9 cellular contexts compared by ENCODE assay signal in the genomic region with DNA sequence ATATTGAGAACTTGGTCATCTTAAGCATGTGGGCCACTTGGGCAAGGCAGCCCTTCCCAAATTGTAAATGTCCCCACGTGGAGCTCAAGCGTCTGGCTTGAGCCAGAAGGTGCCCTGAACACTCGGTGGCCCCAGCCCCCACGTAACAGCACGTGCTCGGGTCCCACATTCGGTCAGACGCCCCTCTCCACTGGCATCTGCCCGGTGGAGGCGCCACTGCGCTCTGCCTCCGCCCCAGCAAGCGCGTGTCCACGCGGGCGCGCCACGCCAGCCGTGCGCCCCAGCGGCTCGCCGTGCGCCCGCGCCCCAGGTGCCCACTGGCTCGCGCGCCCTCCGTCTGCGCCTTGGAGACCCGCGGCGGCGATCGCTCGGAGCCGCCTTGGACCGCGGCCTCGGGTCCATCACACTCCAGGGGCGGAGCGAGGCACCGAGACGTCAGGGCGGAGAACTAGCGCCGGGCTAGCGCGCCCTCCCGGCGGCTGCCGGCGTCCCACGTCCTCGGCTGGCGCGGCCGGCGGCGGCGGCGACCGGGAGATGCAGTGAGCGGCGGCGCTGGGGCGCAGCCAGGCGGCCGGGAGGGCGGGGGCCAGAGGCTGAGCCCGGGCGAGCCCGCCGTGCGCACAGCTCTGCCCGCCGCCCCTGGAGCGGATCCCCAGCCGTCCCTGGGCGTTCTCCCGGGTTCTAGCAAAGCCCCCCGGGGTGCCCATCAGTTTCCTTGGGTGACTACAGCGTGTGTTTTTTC. TPM values are rescaled to one million over a fixed set of nuclear protein-coding genes. Genes with fewer than 3 reads are reported as not detected.
DNase-seq lines count a peak whose midpoint lies in the region; ATAC-seq and TF ChIP-seq lines count a peak whose summit lies in the region.
"Had no signal": no experiment of that assay in that cellular context is flagged by ENCODE, and none has a peak within 500 bp of the region (broad histone marks: within the 10 kb centered on the region; RNA-seq: fewer than 3 reads in every experiment).

A gene (plus strand): TSS at position 488 of the 742 bp plus-strand sequence. CDS start 291 bp downstream, outside the sequence.

- H3K27ac ChIP-seq in mesendoderm (ENCODE audit: low read depth, low read length) (no peak within 1 kb of the TSS), urinary bladder (ENCODE audit: low read depth) (no peak within 1 kb of the TSS)

- H4K8ac ChIP-seq in mesendoderm (ENCODE audit: low read depth, low read length) = peak within 1 kb of the TSS; percentile 91

- WGBS in mesendoderm (ENCODE audit: extremely low coverage, insufficient coverage, low lambda C conversion rate) = no CpG with 5 or more reads among the region's 85 CpGs
- WGBS in urinary bladder = under 1% methylated on average over 85 of the region's 85 CpGs

- peak within 1 kb of the TSS; percentile 71 for H3K9ac ChIP-seq in mesendoderm (ENCODE audit: low read length)

- H2BK5ac ChIP-seq in mesendoderm (ENCODE audit: low read length) = no peak within 1 kb of the TSS

- no peak within 1 kb of the TSS for H3K27ac Mint-ChIP-seq in activated T-cell treated with anti-CD3 and anti-CD28 coated beads, Interleukin-2, amount 50 U/mL, for 24 hours

- H3K79me1 ChIP-seq in mesendoderm (ENCODE audit: low read length) = no peaks in the 10 kb centered on the region

- H3K4ac ChIP-seq in mesendoderm (ENCODE audit: low read depth, low read length) = peak within 1 kb of the TSS; percentile 73

- H3K56ac ChIP-seq in mesendoderm (ENCODE audit: low read length) = peak within 1 kb of the TSS; percentile 91

- no peak within 1 kb of the TSS for H3K4me3 Mint-ChIP-seq in activated T-cell treated with anti-CD3 and anti-CD28 coated beads, Interleukin-2, amount 50 U/mL, for 24 hours

- H3K4me2 ChIP-seq in mesendoderm (ENCODE audit: low read length) = peak within 1 kb of the TSS; percentile 84

- DNase-seq in NCI-H2081 (lab: John Stamatoyannopoulos, UW) = peak; percentile 7 to 47
- DNase-seq in NCI-H2081 treated with DMSO at 0.1 percent for 48 hours (lab: John Stamatoyannopoulos, UW) = no peak
- peak; percentile 35 for DNase-seq in NCI-H748 treated with DMSO at 0.1 percent for 48 hours (lab: John Stamatoyannopoulos, UW)
- DNase-seq in epithelial cell of proximal tubule (ENCODE audit: low read depth) = no peak
- DNase-seq in mesendoderm = peak; percentile 81
- no peak for DNase-seq in activated T-cell treated with anti-CD3 and anti-CD28 coated beads, Interleukin-2, amount 50 U/mL, for 24 hours

- H3K36me3 ChIP-seq in mesendoderm (ENCODE audit: control insufficient read depth, insufficient read depth, low read length) (no peaks in the 10 kb centered on the region), urinary bladder (ENCODE audit: insufficient read depth) (no peaks in the 10 kb centered on the region)

- no peaks in the 10 kb centered on the region for H3K9me3 Mint-ChIP-seq in activated T-cell treated with anti-CD3 and anti-CD28 coated beads, Interleukin-2, amount 50 U/mL, for 24 hours

- H4K5ac ChIP-seq in mesendoderm (ENCODE audit: low read length) = no peak within 1 kb of the TSS

- ATAC-seq in HG03108 (IDR thresholded peaks at IDR 0.05; ENCODE audit: unreplicated experiment) = no peak

- peak within 1 kb of the TSS; percentile 80 for H3K4me3 ChIP-seq in epithelial cell of proximal tubule (ENCODE audit: low read depth, low read length)
- H3K4me3 ChIP-seq in mesendoderm (ENCODE audit: low read length) = peak within 1 kb of the TSS; percentile 71
- peak within 1 kb of the TSS; percentile 46 for H3K4me3 ChIP-seq in urinary bladder (ENCODE audit: low read depth, low read length)

- peaks cover 2% of the 10 kb centered on the region for H3K4me1 Mint-ChIP-seq in activated T-cell treated with anti-CD3 and anti-CD28 coated beads, Interleukin-2, amount 50 U/mL, for 24 hours (ENCODE audit: low read depth)

- no peak within 1 kb of the TSS for H2BK15ac ChIP-seq in mesendoderm (replicated peaks; ENCODE audit: low read depth)

- no peak within 1 kb of the TSS for H2AK5ac ChIP-seq in mesendoderm (ENCODE audit: low read length)

- H3K27me3 ChIP-seq in mesendoderm (ENCODE audit: insufficient read depth, low read length, poor library complexity) = no peaks in the 10 kb centered on the region

- H3K36me3 Mint-ChIP-seq in activated T-cell treated with anti-CD3 and anti-CD28 coated beads, Interleukin-2, amount 50 U/mL, for 24 hours (ENCODE audit: low read depth) = no peaks in the 10 kb centered on the region

- no peaks in the 10 kb centered on the region for H3K79me2 ChIP-seq in mesendoderm (ENCODE audit: control insufficient read depth, insufficient read depth, low read length)

- peaks cover 49% of the 10 kb centered on the region for H3K27me3 Mint-ChIP-seq in activated T-cell treated with anti-CD3 and anti-CD28 coated beads, Interleukin-2, amount 50 U/mL, for 24 hours

- peak within 1 kb of the TSS; percentile 46 for H2BK120ac ChIP-seq in mesendoderm (ENCODE audit: low read depth, low read length)

- peak within 1 kb of the TSS; percentile 75 for H3K23ac ChIP-seq in mesendoderm (ENCODE audit: low read length)

- peak; percentile 12 for TF ChIP-seq CTCF in epithelial cell of proximal tubule (conservative IDR thresholded peaks at IDR 0.05; ENCODE audit: low read depth, low read length)

- H3K4me1 ChIP-seq in mesendoderm (ENCODE audit: control insufficient read depth, low read depth, low read length) (no peaks in the 10 kb centered on the region), urinary bladder (ENCODE audit: insufficient read depth) (peaks cover 5% of the 10 kb centered on the region)

- H3K18ac ChIP-seq in mesendoderm (ENCODE audit: low read length) = peak within 1 kb of the TSS; percentile 85

RNA-seq across cellular contexts. Expression of the gene that starts here (rescaled TPM):
- total RNA-seq in epithelial cell of proximal tubule (2.8 and 3.8 TPM in 2 replicates), urinary bladder (15.6 TPM)
- polyA plus RNA-seq in mesendoderm (2013, experiment 1 of 2) = 5.6 TPM
- polyA plus RNA-seq in mesendoderm (2013, experiment 2 of 2) = 5.7 TPM
- polyA plus RNA-seq in urinary bladder = 1.3 TPM
- total RNA-seq: activated CD8-positive, alpha-beta memory T cell treated with anti-CD3 and anti-CD28 coated beads for 36 hours had no signal

Comparison
In these comparisons a context has a peak if more than half of its experiments do, and no peak if none do; other contexts are left out.
1. DNase-seq: peak in NCI-H2081 (2 of 2), NCI-H748 treated with DMSO at 0.1 percent for 48 hours (single experiment) and mesendoderm (single experiment); none in NCI-H2081 treated with DMSO at 0.1 percent for 48 hours (single experiment), epithelial cell of proximal tubule (single experiment) and activated T-cell treated with anti-CD3 and anti-CD28 coated beads, Interleukin-2, amount 50 U/mL, for 24 hours (single experiment).
2. Peak in every context shown above with its lines, with median percentiles within 50 percentile points of each other: H3K4me3 ChIP-seq.